Comparison of ENCODE assay signal across 29 cellular contexts in genomic region chr17:1896243-1897163, GRCh38.
DNase-seq lines count a peak whose midpoint lies in the region; ATAC-seq, FAIRE-seq and TF ChIP-seq lines count a peak whose summit lies in the region.
"Had no signal": no experiment of that assay in that cellular context is flagged by ENCODE, and none has a peak within 500 bp of the region (broad histone marks: within the 10 kb centered on the region; RNA-seq: fewer than 3 reads in every experiment).

No MANE protein-coding gene starts in this region.

- WGBS in spleen, 5 donors, result 86 to 94% (median 92%) methylated on average over 27 of the region's 27 CpGs

- no peak overlapping the region for H3K27ac Mint-ChIP-seq in activated CD8-positive, alpha-beta T cell treated with anti-CD3 and anti-CD28 coated beads, Interleukin-2, amount 10 ng/mL, durations not matched to agents 7 days and 5 days
- H3K27ac Mint-ChIP-seq: activated CD4-positive, alpha-beta T cell treated with anti-CD3 and anti-CD28 coated beads for 36 hours; endodermal cell; stimulated activated effector memory CD8-positive, alpha-beta T cell treated with anti-CD3 and anti-CD28 coated beads, Interleukin-12 subunit alpha, Interleukin-12 subunit beta, amount 100 ng/mL, for 72 hours had no signal

- H3K4me3 ChIP-seq in bronchial epithelial cell (ENCODE audit: low read depth, low read length) (no peak overlapping the region), spleen (no peak overlapping the region)
- H3K4me3 ChIP-seq: breast epithelium, coronary artery, gastrocnemius medialis, hepatocyte, SJSA1, smooth muscle cell, uterus had no signal

- no peak overlapping the region for H3K27ac ChIP-seq in spleen
- H3K27ac ChIP-seq: breast epithelium, coronary artery, gastrocnemius medialis, hepatocyte, KMS-11, SJSA1, uterus had no signal

- H3K27me3 Mint-ChIP-seq in activated CD8-positive, alpha-beta T cell treated with anti-CD3 and anti-CD28 coated beads, Interleukin-2, amount 10 ng/mL, durations not matched to agents 7 days and 5 days (ENCODE audit: low read depth), result no peaks in the 10 kb centered on the region
- H3K27me3 Mint-ChIP-seq: activated CD4-positive, alpha-beta T cell treated with anti-CD3 and anti-CD28 coated beads for 36 hours had no signal

- H3K4me1 Mint-ChIP-seq in activated CD8-positive, alpha-beta T cell treated with anti-CD3 and anti-CD28 coated beads, Interleukin-2, amount 10 ng/mL, durations not matched to agents 7 days and 5 days (ENCODE audit: low read depth), result peaks cover 2% of the 10 kb centered on the region
- H3K4me1 Mint-ChIP-seq: activated CD4-positive, alpha-beta T cell treated with anti-CD3 and anti-CD28 coated beads for 36 hours; endodermal cell had no signal

- no peaks in the 10 kb centered on the region for H3K4me1 ChIP-seq in spleen
- H3K4me1 ChIP-seq: breast epithelium, SJSA1, uterus had no signal

- peak; percentile 65 for DNase-seq in GM10248 (ENCODE audit: extremely low spot score)
- DNase-seq in bronchial epithelial cell (ENCODE audit: low read depth), result no peak
- DNase-seq in D341Med (ENCODE audit: low spot score), result no peak
- no peak for DNase-seq in T1000 (lab: John Stamatoyannopoulos, UW)
- no peak for DNase-seq in activated CD8-positive, alpha-beta T cell treated with anti-CD3 and anti-CD28 coated beads, Interleukin-2, amount 10 ng/mL, durations not matched to agents 7 days and 5 days
- no peak for DNase-seq in spleen
- DNase-seq: activated CD4-positive, alpha-beta T cell treated with anti-CD3 and anti-CD28 coated beads for 36 hours; activated naive CD4-positive, alpha-beta T cell; activated T-cell treated with anti-CD3 and anti-CD28 coated beads, Interleukin-2, amount 50 U/mL, for 48 hours; BE2C; endodermal cell; gastrocnemius medialis; GDM1; immature natural killer cell; mesenchymal stem cell; NCI-H146; NCI-H524 treated with DMSO at 0.1 percent for 48 hours; stimulated activated CD4-positive, alpha-beta T cell treated with anti-CD3 and anti-CD28 coated beads, Interleukin-2, amount 100 ng/mL, for 48 hours; T-helper 1 cell; uterus had no signal

- ATAC-seq in GM18867 (IDR thresholded peaks at IDR 0.05; ENCODE audit: unreplicated experiment) (peak; percentile 47), HG02852 (IDR thresholded peaks at IDR 0.05; ENCODE audit: unreplicated experiment) (peak; percentile 67)
- ATAC-seq in activated CD8-positive, alpha-beta T cell treated with anti-CD3 and anti-CD28 coated beads, Interleukin-2, amount 10 ng/mL, durations not matched to agents 7 days and 5 days, result no peak
- ATAC-seq: activated CD4-positive, alpha-beta T cell treated with anti-CD3 and anti-CD28 coated beads for 36 hours; gastrocnemius medialis; stimulated activated effector memory CD8-positive, alpha-beta T cell treated with anti-CD3 and anti-CD28 coated beads, Interleukin-12 subunit alpha, Interleukin-12 subunit beta, amount 100 ng/mL, for 72 hours had no signal

- CTCF ChIA-PET in GM10248 (lab: Yijun Ruan, JAX), result interaction anchor here (0.8 to 1.8 kb wide), 4 partner anchors 12 to 28 kb away, joined by 3 to 5 read pairs (median 3); no protein-coding TSS in a partner anchor
- CTCF ChIA-PET in activated CD8-positive, alpha-beta T cell treated with anti-CD3 and anti-CD28 coated beads, Interleukin-2, amount 10 ng/mL, durations not matched to agents 7 days and 5 days (lab: Charles Lee), result no interaction called here

- H3K27me3 ChIP-seq in bronchial epithelial cell (ENCODE audit: control insufficient read depth, insufficient read depth, low read length) (no peaks in the 10 kb centered on the region), spleen (replicated peaks in 1 of 7) (no peaks in the 10 kb centered on the region)
- H3K27me3 ChIP-seq: BE2C, breast epithelium, gastrocnemius medialis, hepatocyte, SJSA1, uterus had no signal

- POLR2A ChIA-PET in GM10248 (lab: Yijun Ruan, JAX), result no interaction called here
- POLR2A ChIA-PET in activated CD8-positive, alpha-beta T cell treated with anti-CD3 and anti-CD28 coated beads, Interleukin-2, amount 10 ng/mL, durations not matched to agents 7 days and 5 days (lab: Charles Lee), result interaction anchor here (0.6 kb wide), 1 partner anchor 172 kb away, joined by 4 read pairs; the partner anchor contains the start of gene WDR81

- peaks cover 15% of the 10 kb centered on the region for H3K36me3 ChIP-seq in bronchial epithelial cell (ENCODE audit: control insufficient read depth, insufficient read depth, low read length)
- H3K36me3 ChIP-seq in spleen, result peaks cover 2 to 86% (median 69%) of the 10 kb centered on the region in 6 donors
- H3K36me3 ChIP-seq: uterus had no signal

- H3K9me3 Mint-ChIP-seq in activated CD8-positive, alpha-beta T cell treated with anti-CD3 and anti-CD28 coated beads, Interleukin-2, amount 10 ng/mL, durations not matched to agents 7 days and 5 days (ENCODE audit: insufficient read depth), result no peaks in the 10 kb centered on the region
- H3K9me3 Mint-ChIP-seq: endodermal cell; immature natural killer cell; stimulated activated effector memory CD8-positive, alpha-beta T cell treated with anti-CD3 and anti-CD28 coated beads, Interleukin-12 subunit alpha, Interleukin-12 subunit beta, amount 100 ng/mL, for 72 hours had no signal

- no peak for TF ChIP-seq POLR2A in spleen (IDR thresholded peaks at IDR 0.05)

- peaks cover 68% of the 10 kb centered on the region for H3K36me3 Mint-ChIP-seq in activated CD8-positive, alpha-beta T cell treated with anti-CD3 and anti-CD28 coated beads, Interleukin-2, amount 10 ng/mL, durations not matched to agents 7 days and 5 days (ENCODE audit: low read depth)

- intact Hi-C loops in spleen (cut with DNase I; ENCODE audit: low total_unique reads), result no loop called here

- H3K4me3 Mint-ChIP-seq in activated CD8-positive, alpha-beta T cell treated with anti-CD3 and anti-CD28 coated beads, Interleukin-2, amount 10 ng/mL, durations not matched to agents 7 days and 5 days, result no peak overlapping the region
- H3K4me3 Mint-ChIP-seq: activated CD4-positive, alpha-beta T cell treated with anti-CD3 and anti-CD28 coated beads for 36 hours; endodermal cell; immature natural killer cell; stimulated activated effector memory CD8-positive, alpha-beta T cell treated with anti-CD3 and anti-CD28 coated beads, Interleukin-12 subunit alpha, Interleukin-12 subunit beta, amount 100 ng/mL, for 72 hours had no signal

- peak; percentile 76 for FAIRE-seq in bronchial epithelial cell (lab: Jason Lieb, UNC)

- H3K9me3 ChIP-seq in spleen, result no peaks in the 10 kb centered on the region
- H3K9me3 ChIP-seq: BE2C, breast epithelium, gastrocnemius medialis, SJSA1, uterus had no signal

- TF ChIP-seq CTCF in GM10248 (IDR thresholded peaks at IDR 0.05; ENCODE audit: control extremely low read depth, extremely low read depth, low read depth, missing control alignments) (no peak), bronchial epithelial cell (IDR thresholded peaks at IDR 0.05; ENCODE audit: insufficient read depth, low read length, severe bottlenecking) (no peak), spleen (IDR thresholded peaks at IDR 0.05 in 8 of 11, conservative IDR thresholded peaks at IDR 0.05 in 3 of 11) (no peak)
